ENCODE assay signal across 14 cellular contexts in genomic region chr12:112218150-112218549, GRCh38.
A peak's percentile ranks its signal among the peaks of the same experiment; 100 is the strongest.
DNase-seq lines count a peak whose midpoint lies in the region; ATAC-seq and TF ChIP-seq lines count a peak whose summit lies in the region.
"Had no signal": no experiment of that assay in that cellular context is flagged by ENCODE, and none has a peak within 500 bp of the region (broad histone marks: within the 10 kb centered on the region; RNA-seq: fewer than 3 reads in every experiment).

No MANE protein-coding gene starts in this region.

- intact Hi-C loops in mucosa of descending colon (cut with DNase I, micrococcal nuclease) = no loop called here

- 0 out of 2 replicates have a peak, but pooled peaks cover 6% of the 10 kb centered on the region for H3F3A ChIP-seq in GM23248 (ENCODE audit: insufficient read depth)

- H3K4me1 ChIP-seq in GM23248 (ENCODE audit: insufficient read depth) = peaks cover 12% of the 10 kb centered on the region
- no peaks in the 10 kb centered on the region for H3K4me1 ChIP-seq in fibroblast of lung (ENCODE audit: control insufficient read depth, extremely low read depth, insufficient read depth, low read length)
- no peaks in the 10 kb centered on the region for H3K4me1 ChIP-seq in mucosa of descending colon (ENCODE audit: low read depth)
- H3K4me1 ChIP-seq: BE2C had no signal

- no peak for ATAC-seq in activated T-helper 17 cell treated with anti-CD3 and anti-CD28 coated beads, Interleukin-2, amount 50 U/mL, for 72 hours (replicated peaks)
- ATAC-seq in mucosa of descending colon = no peak
- no peak for ATAC-seq in GM18517 (IDR thresholded peaks at IDR 0.05; ENCODE audit: unreplicated experiment)

- TF ChIP-seq CTCF in fibroblast of lung (conservative IDR thresholded peaks at IDR 0.05 in 1 of 2, IDR thresholded peaks at IDR 0.05 in 1 of 2; ENCODE audit: low read depth in 1 of 2, low read length in 2 of 2) (no peak), mucosa of descending colon (IDR thresholded peaks at IDR 0.05) (no peak)

- no peak overlapping the region for H3K4me3 Mint-ChIP-seq in activated T-helper 17 cell treated with anti-CD3 and anti-CD28 coated beads, Interleukin-2, amount 50 U/mL, for 72 hours
- H3K4me3 Mint-ChIP-seq: CD4-positive, alpha-beta memory T cell had no signal

- H3K79me2 ChIP-seq in GM23248 (ENCODE audit: insufficient read depth) (no peaks in the 10 kb centered on the region), fibroblast of lung (ENCODE audit: control insufficient read depth, insufficient read depth, low read length) (no peaks in the 10 kb centered on the region)

- in situ Hi-C loops in GM23248 (cut with MboI) = loop anchor here (10.0 kb wide), 1 partner anchor 167 kb away; the partner anchor contains the start of gene HECTD4

- H3K27ac Mint-ChIP-seq in activated T-helper 17 cell treated with anti-CD3 and anti-CD28 coated beads, Interleukin-2, amount 50 U/mL, for 72 hours = peak overlapping the region; percentile 27

- H2AFZ ChIP-seq in GM23248 = no peak overlapping the region
- no peak overlapping the region for H2AFZ ChIP-seq in fibroblast of lung (ENCODE audit: low read length)

- H3K36me3 Mint-ChIP-seq in activated T-helper 17 cell treated with anti-CD3 and anti-CD28 coated beads, Interleukin-2, amount 50 U/mL, for 72 hours (ENCODE audit: low read depth) = peaks cover 40% of the 10 kb centered on the region

- H3K27me3 ChIP-seq in GM23248 (replicated peaks; ENCODE audit: insufficient read depth) (no peaks in the 10 kb centered on the region), fibroblast of lung (ENCODE audit: control insufficient read depth, insufficient read depth, low read length) (no peaks in the 10 kb centered on the region)
- H3K27me3 ChIP-seq: BE2C had no signal

- H3K9ac ChIP-seq in GM23248 (no peak overlapping the region), fibroblast of lung (ENCODE audit: insufficient read depth, low read length) (no peak overlapping the region)

- WGBS in GM23248 (ENCODE audit: low coverage in 1 of 2, low lambda C conversion rate in 2 of 2, missing lambda C conversion rate in 2 of 2), 2 experiments = 25 to 31% methylated on average over 3 of the region's 3 CpGs

- no peaks in the 10 kb centered on the region for H4K20me1 ChIP-seq in GM23248 (ENCODE audit: insufficient read depth)
- no peaks in the 10 kb centered on the region for H4K20me1 ChIP-seq in fibroblast of lung (ENCODE audit: control insufficient read depth, extremely low read depth, insufficient read depth, low read length)

- H3K4me2 ChIP-seq in GM23248 (ENCODE audit: unreplicated experiment) (peak overlapping the region; percentile 47), fibroblast of lung (ENCODE audit: extremely low read depth, insufficient read depth, low read length) (no peak overlapping the region)

- H3K27ac ChIP-seq in GM23248 = peak overlapping the region; percentile 22; the same call in 1 of the 2 replicates
- no peak overlapping the region for H3K27ac ChIP-seq in fibroblast of lung (ENCODE audit: insufficient read depth, low read length)

- H3K4me3 ChIP-seq in GM23248 = no peak overlapping the region
- no peak overlapping the region for H3K4me3 ChIP-seq in fibroblast of lung (replicated peaks in 1 of 4; ENCODE audit: control extremely low read depth in 1 of 4, insufficient read depth in 1 of 4, low read depth in 3 of 4, low read length in 4 of 4)
- H3K4me3 ChIP-seq in mucosa of descending colon = no peak overlapping the region

- no peaks in the 10 kb centered on the region for H3K9me3 ChIP-seq in GM23248 (ENCODE audit: low read depth)
- no peaks in the 10 kb centered on the region for H3K9me3 ChIP-seq in fibroblast of lung (ENCODE audit: control insufficient read depth, insufficient read depth, low read depth, low read length)
- H3K9me3 ChIP-seq in mucosa of descending colon = no peaks in the 10 kb centered on the region
- H3K9me3 ChIP-seq: BE2C had no signal

- no peaks in the 10 kb centered on the region for H3K4me1 Mint-ChIP-seq in activated T-helper 17 cell treated with anti-CD3 and anti-CD28 coated beads, Interleukin-2, amount 50 U/mL, for 72 hours
- H3K4me1 Mint-ChIP-seq: CD4-positive, alpha-beta memory T cell had no signal

- no peaks in the 10 kb centered on the region for H3K9me2 ChIP-seq in GM23248 (ENCODE audit: insufficient read depth)

- no peaks in the 10 kb centered on the region for H3K27me3 Mint-ChIP-seq in activated T-helper 17 cell treated with anti-CD3 and anti-CD28 coated beads, Interleukin-2, amount 50 U/mL, for 72 hours
- H3K27me3 Mint-ChIP-seq: CD4-positive, alpha-beta memory T cell had no signal

- H3K36me3 ChIP-seq in GM23248 (ENCODE audit: low read depth) (0 out of 2 replicates have a peak, but pooled peaks cover 5% of the 10 kb centered on the region), fibroblast of lung (ENCODE audit: control insufficient read depth, insufficient read depth, low read length) (no peaks in the 10 kb centered on the region), mucosa of descending colon (ENCODE audit: low read depth) (no peaks in the 10 kb centered on the region)

- H3K9me3 Mint-ChIP-seq in activated T-helper 17 cell treated with anti-CD3 and anti-CD28 coated beads, Interleukin-2, amount 50 U/mL, for 72 hours = no peaks in the 10 kb centered on the region
- H3K9me3 Mint-ChIP-seq: CD4-positive, alpha-beta memory T cell had no signal

- peak; percentile 58 for DNase-seq in GM23248
- DNase-seq in fibroblast of lung (ENCODE audit: low read depth in 2 of 2) = peak; percentile 12 to 33
- peak; percentile 5 for DNase-seq in non-pigmented ciliary epithelial cell (ENCODE audit: low read depth)
- no peak for DNase-seq in NCI-H345 treated with DMSO at 0.1 percent for 48 hours (lab: John Stamatoyannopoulos, UW; ENCODE audit: unreplicated experiment)
- DNase-seq in stimulated activated CD4-positive, alpha-beta T cell treated with anti-CD3 and anti-CD28 coated beads, Interleukin-4, amount 100 ng/mL, for 1 hour = no peak
- no peak for DNase-seq in mucosa of descending colon
- DNase-seq: ACHN; BE2C; CD4-positive, alpha-beta memory T cell; KBM-7; NCI-H226; NCI-H526 treated with DMSO at 0.1 percent for 48 hours had no signal

Comparison
In these comparisons a context has a peak if more than half of its experiments do, and no peak if none do; other contexts are left out.
1. DNase-seq: peak in GM23248 (single experiment), fibroblast of lung (2 of 2) and non-pigmented ciliary epithelial cell (single experiment); none in NCI-H345 treated with DMSO at 0.1 percent for 48 hours (single experiment), stimulated activated CD4-positive, alpha-beta T cell treated with anti-CD3 and anti-CD28 coated beads, Interleukin-4, amount 100 ng/mL, for 1 hour (single experiment) and mucosa of descending colon (0 of 3).